29 cellular contexts compared by ENCODE assay signal in genomic region chr3:46052531-46052930, GRCh38. TPM values are rescaled to one million over a fixed set of nuclear protein-coding genes. Genes with fewer than 3 reads are reported as not detected.
"Had no signal": no experiment of that assay in that cellular context is flagged by ENCODE, and none has a peak within 500 bp of the region (broad histone marks: within the 10 kb centered on the region; RNA-seq: fewer than 3 reads in every experiment).

No MANE protein-coding gene starts in this region.

- H3K9me3 ChIP-seq: stomach, suprapubic skin, testis, thoracic aorta, thyroid gland, tibial artery, tibial nerve, transverse colon, upper lobe of left lung, upper lobe of right lung, uterus, vagina had no signal

- H3K27ac Mint-ChIP-seq: stimulated activated effector memory CD8-positive, alpha-beta T cell treated with anti-CD3 and anti-CD28 coated beads, Interleukin-12 subunit alpha, Interleukin-12 subunit beta, amount 100 ng/mL, for 72 hours; stimulated activated memory B cell treated with anti-CD40 and anti-IgM and Interleukin-4, amounts not matched to agents 10 μg/mL and 1 μg/mL and 100 μg/mL, for 72 hours; stimulated activated naive B cell treated with anti-CD40 and anti-IgM and Interleukin-4, amounts not matched to agents 10 μg/mL and 1 μg/mL and 100 μg/mL, for 72 hours; stimulated activated naive CD8-positive, alpha-beta T cell treated with anti-CD3 and anti-CD28 coated beads, Interleukin-15, amount 100 ng/mL, for 72 hours; stimulated activated naive CD8-positive, alpha-beta T cell treated with anti-CD3 and anti-CD28 coated beads, Interleukin-15, Interleukin-2, amounts not matched to agents 100 ng/mL and 50 ng/mL, for 24 hours; type B pancreatic cell had no signal

- H3K27ac ChIP-seq: stomach, suprapubic skin, testis, thoracic aorta, thyroid gland, tibial artery, tibial nerve, transverse colon, upper lobe of left lung, upper lobe of right lung, uterus, vagina had no signal

- ATAC-seq: stimulated activated effector memory CD8-positive, alpha-beta T cell treated with anti-CD3 and anti-CD28 coated beads, Interleukin-12 subunit alpha, Interleukin-12 subunit beta, amount 100 ng/mL, for 72 hours; stimulated activated memory B cell treated with anti-CD40 and anti-IgM and Interleukin-4, amounts not matched to agents 10 μg/mL and 1 μg/mL and 100 μg/mL, for 72 hours; stimulated activated naive B cell treated with anti-CD40 and anti-IgM and Interleukin-4, amounts not matched to agents 10 μg/mL and 1 μg/mL and 100 μg/mL, for 72 hours; stimulated activated naive CD8-positive, alpha-beta T cell treated with anti-CD3 and anti-CD28 coated beads, Interleukin-15, amount 100 ng/mL, for 72 hours; stimulated activated naive CD8-positive, alpha-beta T cell treated with anti-CD3 and anti-CD28 coated beads, Interleukin-15, Interleukin-2, amounts not matched to agents 100 U/mL and 50 U/mL, for 24 hours; upper lobe of right lung had no signal

- H3K36me3 ChIP-seq: stomach, suprapubic skin, thoracic aorta, thyroid gland, tibial artery, tibial nerve, transverse colon, upper lobe of left lung, upper lobe of right lung, uterus, vagina had no signal

- DNase-seq: stimulated activated CD4-positive, alpha-beta T cell treated with anti-CD3 and anti-CD28 coated beads, Interleukin-2, amount 100 ng/mL, for 48 hours; stimulated activated CD4-positive, alpha-beta T cell treated with anti-CD3 and anti-CD28 coated beads, Interleukin-4, amount 100 ng/mL, for 1 hour; stimulated activated CD4-positive, alpha-beta T cell treated with anti-CD3 and anti-CD28 coated beads, Interleukin-4, amount 100 ng/mL, for 24 hours; stimulated activated CD4-positive, alpha-beta T cell treated with anti-CD3 and anti-CD28 coated beads, Interleukin-4, amount 100 ng/mL, for 4 hours; stimulated activated CD8-positive, alpha-beta memory T cell treated with anti-CD3 and anti-CD28 coated beads, Interleukin-4, amount 100 ng/mL, for 48 hours; stimulated activated naive B cell treated with anti-CD40 and anti-IgM and Interleukin-4, amounts not matched to agents 10 μg/mL and 1 μg/mL and 100 μg/mL, for 72 hours; stimulated activated naive CD4-positive, alpha-beta T cell; stimulated activated naive CD4-positive, alpha-beta T cell treated with Interleukin-2 at 50 U/mL for 16 hours; stimulated activated naive CD8-positive, alpha-beta T cell treated with anti-CD3 and anti-CD28 coated beads, Interleukin-15, amount 100 ng/mL, for 72 hours; stimulated activated naive CD8-positive, alpha-beta T cell treated with anti-CD3 and anti-CD28 coated beads, Interleukin-15, Interleukin-2, amounts not matched to agents 100 U/mL and 50 U/mL, for 24 hours; stomach; substantia nigra; testis; thyroid gland; tibial artery; transverse colon; upper lobe of left lung; upper lobe of right lung; uterus had no signal

- H3K4me3 Mint-ChIP-seq: stimulated activated effector memory CD8-positive, alpha-beta T cell treated with anti-CD3 and anti-CD28 coated beads, Interleukin-12 subunit alpha, Interleukin-12 subunit beta, amount 100 ng/mL, for 72 hours; stimulated activated memory B cell treated with anti-CD40 and anti-IgM and Interleukin-4, amounts not matched to agents 10 μg/mL and 1 μg/mL and 100 μg/mL, for 72 hours; stimulated activated naive B cell treated with anti-CD40 and anti-IgM and Interleukin-4, amounts not matched to agents 10 μg/mL and 1 μg/mL and 100 μg/mL, for 72 hours; stimulated activated naive CD8-positive, alpha-beta T cell treated with anti-CD3 and anti-CD28 coated beads, Interleukin-15, amount 100 ng/mL, for 72 hours; stimulated activated naive CD8-positive, alpha-beta T cell treated with anti-CD3 and anti-CD28 coated beads, Interleukin-15, Interleukin-2, amounts not matched to agents 100 ng/mL and 50 ng/mL, for 24 hours; type B pancreatic cell had no signal

- H3K9me3 Mint-ChIP-seq: stimulated activated effector memory CD8-positive, alpha-beta T cell treated with anti-CD3 and anti-CD28 coated beads, Interleukin-12 subunit alpha, Interleukin-12 subunit beta, amount 100 ng/mL, for 72 hours; stimulated activated memory B cell treated with anti-CD40 and anti-IgM and Interleukin-4, amounts not matched to agents 10 μg/mL and 1 μg/mL and 100 μg/mL, for 72 hours; stimulated activated naive B cell treated with anti-CD40 and anti-IgM and Interleukin-4, amounts not matched to agents 10 μg/mL and 1 μg/mL and 100 μg/mL, for 72 hours; stimulated activated naive CD8-positive, alpha-beta T cell treated with anti-CD3 and anti-CD28 coated beads, Interleukin-15, amount 100 ng/mL, for 72 hours; stimulated activated naive CD8-positive, alpha-beta T cell treated with anti-CD3 and anti-CD28 coated beads, Interleukin-15, Interleukin-2, amounts not matched to agents 100 ng/mL and 50 ng/mL, for 24 hours had no signal

- H3K4me3 ChIP-seq: stomach, suprapubic skin, testis, thoracic aorta, thyroid gland, tibial artery, tibial nerve, transverse colon, upper lobe of left lung, upper lobe of right lung, uterus, vagina had no signal

- H3K4me1 ChIP-seq: stomach, suprapubic skin, testis, thyroid gland, tibial artery, tibial nerve, transverse colon, upper lobe of left lung, upper lobe of right lung, uterus, vagina had no signal

- H3K27me3 ChIP-seq: suprapubic skin, testis, thyroid gland, tibial artery, tibial nerve, transverse colon, upper lobe of left lung, upper lobe of right lung, uterus, vagina had no signal

- H3K36me3 Mint-ChIP-seq: stimulated activated effector memory CD8-positive, alpha-beta T cell treated with anti-CD3 and anti-CD28 coated beads, Interleukin-12 subunit alpha, Interleukin-12 subunit beta, amount 100 ng/mL, for 72 hours; stimulated activated memory B cell treated with anti-CD40 and anti-IgM and Interleukin-4, amounts not matched to agents 10 μg/mL and 1 μg/mL and 100 μg/mL, for 72 hours; stimulated activated naive B cell treated with anti-CD40 and anti-IgM and Interleukin-4, amounts not matched to agents 10 μg/mL and 1 μg/mL and 100 μg/mL, for 72 hours; type B pancreatic cell had no signal

RNA-seq across cellular contexts. Expression of gene XCR1, which starts 25.2 kb away (rescaled TPM):
- total RNA-seq: subcutaneous adipose tissue, temporal lobe, thoracic aorta, thyroid gland, tibial nerve, vagina had no signal
